Comparison of ENCODE assay signal across 17 cellular contexts in the genomic region with DNA sequence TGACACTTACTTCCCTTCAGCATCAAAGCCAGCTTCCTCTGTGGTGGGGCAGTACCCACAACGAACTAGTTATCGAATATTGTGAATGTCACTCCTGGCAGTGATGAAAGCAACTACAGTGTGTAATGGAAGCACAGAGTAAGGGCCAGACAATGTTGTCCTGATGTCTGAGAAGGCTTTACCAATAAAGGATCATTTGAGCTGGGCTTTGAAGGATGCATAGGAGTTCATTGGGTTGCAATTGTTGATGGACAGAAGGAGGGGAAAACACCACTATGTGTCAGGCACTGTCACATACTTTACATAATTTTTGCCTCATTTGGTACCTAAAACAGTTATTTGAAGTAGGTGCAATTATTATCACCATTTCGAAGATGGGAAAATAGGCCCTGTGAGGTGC.
A peak's percentile ranks its signal among the peaks of the same experiment; 100 is the strongest.
DNase-seq lines count a peak whose midpoint lies in the region; ATAC-seq and TF ChIP-seq lines count a peak whose summit lies in the region.
"Had no signal": no experiment of that assay in that cellular context is flagged by ENCODE, and none has a peak within 500 bp of the region (broad histone marks: within the 10 kb centered on the region; RNA-seq: fewer than 3 reads in every experiment).

No MANE protein-coding gene starts in this region.

- DNase-seq in UCSD-AML1 (lab: John Stamatoyannopoulos, UW; ENCODE audit: unreplicated experiment): peak; percentile 54
- no peak for DNase-seq in stimulated activated CD4-positive, alpha-beta T cell treated with anti-CD3 and anti-CD28 coated beads, Interleukin-2, amount 100 ng/mL, for 48 hours
- no peak for DNase-seq in GM10248 (ENCODE audit: extremely low spot score)
- DNase-seq: AML-193; Caco-2; Calu3; CD4-positive, alpha-beta T cell; CD8-positive, alpha-beta T cell; DMS79 treated with DMSO at 0.1 percent for 48 hours; GF-D8 had no signal

- H3K4me3 ChIP-seq in HEK293 (ENCODE audit: low read depth, low read length): no peak overlapping the region
- H3K4me3 ChIP-seq: A549; BLaER1 treated with 17β-estradiol and CSF1 and Interleukin-3, amounts not matched to agents 10 nM and 100 nM; GM12878 had no signal

- CTCF ChIA-PET in HEK293 (lab: Yijun Ruan, JAX) (interaction anchor here (0.6 to 1.1 kb wide), 2 partner anchors 311 to 503 kb away, joined by 3 to 4 read pairs; no protein-coding TSS in a partner anchor), GM10248 (lab: Yijun Ruan, JAX) (no interaction called here)

- no peaks in the 10 kb centered on the region for H3K36me3 ChIP-seq in HEK293 (ENCODE audit: control insufficient read depth in 2 of 2, insufficient read depth in 1 of 2, low read length in 2 of 2)
- H3K36me3 ChIP-seq: BLaER1 treated with 17β-estradiol and CSF1 and Interleukin-3, amounts not matched to agents 10 nM and 100 nM had no signal

- ATAC-seq in GM21723 (IDR thresholded peaks at IDR 0.05; ENCODE audit: unreplicated experiment): no peak
- ATAC-seq: A549; CD8-positive, alpha-beta T cell; GM12878 had no signal

- no peaks in the 10 kb centered on the region for H3K4me1 ChIP-seq in HEK293 (ENCODE audit: control insufficient read depth, insufficient read depth, low read length)
- H3K4me1 ChIP-seq: A549, Caco-2 had no signal

- POLR2A ChIA-PET in HEK293 (lab: Yijun Ruan, JAX): no interaction called here
- POLR2A ChIA-PET in GM10248 (lab: Yijun Ruan, JAX): no interaction called here

- no peaks in the 10 kb centered on the region for H3K9me3 ChIP-seq in HEK293 (ENCODE audit: control insufficient read depth, insufficient read depth, low read depth, low read length)
- H3K9me3 ChIP-seq: A549; BLaER1 treated with 17β-estradiol and CSF1 and Interleukin-3, amounts not matched to agents 10 nM and 100 nM; Caco-2 had no signal

- H3K27ac ChIP-seq in 22Rv1: peak overlapping the region; percentile 22
- H3K27ac ChIP-seq in HEK293 (ENCODE audit: extremely low read depth, low read depth, low read length): no peak overlapping the region
- H3K27ac ChIP-seq: A549, C4-2B had no signal

- no peak for TF ChIP-seq CTCF in 22Rv1 (IDR thresholded peaks at IDR 0.05)
- TF ChIP-seq CTCF in HEK293 (tag by site-specific recombination; IDR thresholded peaks at IDR 0.05): no peak
- no peak for TF ChIP-seq CTCF in GM10248 (IDR thresholded peaks at IDR 0.05; ENCODE audit: control extremely low read depth, extremely low read depth, low read depth, missing control alignments)

TF ChIP-seq in HEK293, 187 proteins besides CTCF, POLR2A, EP300 and RAD21:
- no peak for TF ChIP-seq OSR2 (tag by site-specific recombination; IDR thresholded peaks at IDR 0.05)
- no peak for TF ChIP-seq ZNF112 (tag by site-specific recombination; IDR thresholded peaks at IDR 0.05)
- peak; percentile 70 for TF ChIP-seq ZFP3 (tag by site-specific recombination; IDR thresholded peaks at IDR 0.05; ENCODE audit: low read depth)
